Comparison of ENCODE assay signal across 1 cellular context in the genomic region with DNA sequence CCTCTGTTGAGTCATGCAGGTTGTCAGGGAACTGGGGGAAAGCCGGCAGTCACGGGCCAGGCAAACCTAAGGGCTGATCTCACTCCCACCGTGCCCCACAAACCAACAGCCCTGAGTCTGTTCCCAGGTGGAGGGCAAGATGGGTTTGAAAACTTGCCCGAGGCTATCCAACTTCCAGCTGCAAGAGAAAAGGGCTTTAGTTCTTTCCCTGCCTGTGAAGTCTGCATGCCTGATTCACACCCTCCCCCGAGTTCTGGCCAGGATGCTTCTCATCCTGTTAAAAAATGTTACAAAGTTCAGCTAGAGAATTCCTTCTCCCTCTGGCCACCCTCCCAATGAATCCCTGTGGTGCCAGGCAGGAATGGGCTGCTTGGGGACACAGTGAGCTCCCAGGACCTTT.
TF ChIP-seq lines count a peak whose summit lies in the region.

No MANE protein-coding gene starts in this region.

TF ChIP-seq in GM23338, 12 proteins besides CTCF, POLR2A, EP300 and RAD21 (continued from another document):
- TF ChIP-seq, protein P1, sequence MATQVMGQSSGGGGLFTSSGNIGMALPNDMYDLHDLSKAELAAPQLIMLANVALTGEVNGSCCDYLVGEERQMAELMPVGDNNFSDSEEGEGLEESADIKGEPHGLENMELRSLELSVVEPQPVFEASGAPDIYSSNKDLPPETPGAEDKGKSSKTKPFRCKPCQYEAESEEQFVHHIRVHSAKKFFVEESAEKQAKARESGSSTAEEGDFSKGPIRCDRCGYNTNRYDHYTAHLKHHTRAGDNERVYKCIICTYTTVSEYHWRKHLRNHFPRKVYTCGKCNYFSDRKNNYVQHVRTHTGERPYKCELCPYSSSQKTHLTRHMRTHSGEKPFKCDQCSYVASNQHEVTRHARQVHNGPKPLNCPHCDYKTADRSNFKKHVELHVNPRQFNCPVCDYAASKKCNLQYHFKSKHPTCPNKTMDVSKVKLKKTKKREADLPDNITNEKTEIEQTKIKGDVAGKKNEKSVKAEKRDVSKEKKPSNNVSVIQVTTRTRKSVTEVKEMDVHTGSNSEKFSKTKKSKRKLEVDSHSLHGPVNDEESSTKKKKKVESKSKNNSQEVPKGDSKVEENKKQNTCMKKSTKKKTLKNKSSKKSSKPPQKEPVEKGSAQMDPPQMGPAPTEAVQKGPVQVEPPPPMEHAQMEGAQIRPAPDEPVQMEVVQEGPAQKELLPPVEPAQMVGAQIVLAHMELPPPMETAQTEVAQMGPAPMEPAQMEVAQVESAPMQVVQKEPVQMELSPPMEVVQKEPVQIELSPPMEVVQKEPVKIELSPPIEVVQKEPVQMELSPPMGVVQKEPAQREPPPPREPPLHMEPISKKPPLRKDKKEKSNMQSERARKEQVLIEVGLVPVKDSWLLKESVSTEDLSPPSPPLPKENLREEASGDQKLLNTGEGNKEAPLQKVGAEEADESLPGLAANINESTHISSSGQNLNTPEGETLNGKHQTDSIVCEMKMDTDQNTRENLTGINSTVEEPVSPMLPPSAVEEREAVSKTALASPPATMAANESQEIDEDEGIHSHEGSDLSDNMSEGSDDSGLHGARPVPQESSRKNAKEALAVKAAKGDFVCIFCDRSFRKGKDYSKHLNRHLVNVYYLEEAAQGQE (IDR thresholded peaks at IDR 0.05; ENCODE audit: unreplicated experiment): no peak
- no peak for TF ChIP-seq STAT1 (IDR thresholded peaks at IDR 0.05; ENCODE audit: unreplicated experiment)
- no peak for TF ChIP-seq NANOG (IDR thresholded peaks at IDR 0.05; ENCODE audit: borderline replicate concordance)
- TF ChIP-seq ZNF331 (CRISPR knock-in tag; IDR thresholded peaks at IDR 0.05; ENCODE audit: low read depth): no peak
TF ChIP-seq in GM23338: peak in this region for 0.
